In genomic region chr6:36386495-36387439, GRCh38 we compare ENCODE assay signal across 8 cellular contexts. TPM values are rescaled to one million over a fixed set of nuclear protein-coding genes. Genes with fewer than 3 reads are reported as not detected.
A peak's percentile ranks its signal among the peaks of the same experiment; 100 is the strongest.
DNase-seq lines count a peak whose midpoint lies in the region; ATAC-seq and TF ChIP-seq lines count a peak whose summit lies in the region.

No MANE protein-coding gene starts in this region.

- peak overlapping the region; percentile 83 for H2AFZ ChIP-seq in HCT116 (ENCODE audit: low read depth, low read length, poor library complexity, severe bottlenecking)

- H3K9ac ChIP-seq in BLaER1 (peak overlapping the region; percentile 22; the same call in 1 of the 2 replicates), HCT116 (ENCODE audit: low read length) (peak overlapping the region; percentile 50)

- no peak for TF ChIP-seq POLR2A in HCT116 (IDR thresholded peaks at IDR 0.05; ENCODE audit: borderline replicate concordance, extremely low read depth, insufficient read depth, insufficient read length)
- TF ChIP-seq POLR2A in lower leg skin (IDR thresholded peaks at IDR 0.05): no peak

- H3K27ac Mint-ChIP-seq in stimulated activated naive CD8-positive, alpha-beta T cell treated with anti-CD3 and anti-CD28 coated beads, Interleukin-15, Interleukin-2, amounts not matched to agents 100 ng/mL and 50 ng/mL, for 24 hours: peak overlapping the region; percentile 83

- ATAC-seq in HCT116: peak; percentile 65
- no peak for ATAC-seq in GM19023 (IDR thresholded peaks at IDR 0.05; ENCODE audit: unreplicated experiment)

- WGBS in lower leg skin, 2 donors: 0% methylated on average over 33 of the region's 33 CpGs

- H3K27me3 Mint-ChIP-seq in stimulated activated naive CD8-positive, alpha-beta T cell treated with anti-CD3 and anti-CD28 coated beads, Interleukin-15, Interleukin-2, amounts not matched to agents 100 ng/mL and 50 ng/mL, for 24 hours: peaks cover 27% of the 10 kb centered on the region

- H3K9me3 ChIP-seq in BLaER1 (no peaks in the 10 kb centered on the region), HCT116 (ENCODE audit: control insufficient read depth in 1 of 2, insufficient read depth in 1 of 2, low read depth in 1 of 2, low read length in 2 of 2) (no peaks in the 10 kb centered on the region)

- H3K4me2 ChIP-seq in BLaER1 (peak overlapping the region; percentile 90), HCT116 (ENCODE audit: low read length) (peak overlapping the region; percentile 91)

- BruUV-seq in HCT116 (replicated peaks; lab: Mats Ljungman, UMichigan): no TSS peak

- TF ChIP-seq CTCF in HCT116 (IDR thresholded peaks at IDR 0.05 in 2 of 3, conservative IDR thresholded peaks at IDR 0.05 in 1 of 3; ENCODE audit: borderline replicate concordance in 1 of 3, insufficient read depth in 1 of 3, low read depth in 2 of 3, low read length in 2 of 3): peak in 1 of 3 experiments; percentile 11; a peak in 1 of 6 replicates
- no peak for TF ChIP-seq CTCF in lower leg skin (IDR thresholded peaks at IDR 0.05)

- H3K36me3 Mint-ChIP-seq in stimulated activated naive CD8-positive, alpha-beta T cell treated with anti-CD3 and anti-CD28 coated beads, Interleukin-15, Interleukin-2, amounts not matched to agents 100 ng/mL and 50 ng/mL, for 24 hours (ENCODE audit: low read depth): no peaks in the 10 kb centered on the region

- CTCF ChIA-PET in HCT116 (lab: Charles Lee): no interaction called here

- H3K4me3 Mint-ChIP-seq in stimulated activated naive CD8-positive, alpha-beta T cell treated with anti-CD3 and anti-CD28 coated beads, Interleukin-15, Interleukin-2, amounts not matched to agents 100 ng/mL and 50 ng/mL, for 24 hours: peak overlapping the region; percentile 94

- H3K9me3 Mint-ChIP-seq in stimulated activated naive CD8-positive, alpha-beta T cell treated with anti-CD3 and anti-CD28 coated beads, Interleukin-15, Interleukin-2, amounts not matched to agents 100 ng/mL and 50 ng/mL, for 24 hours: no peaks in the 10 kb centered on the region

- no peak overlapping the region for H3K27ac ChIP-seq in BLaER1
- no peak overlapping the region for H3K27ac ChIP-seq in HCT116 (ENCODE audit: low read depth, low read length)

- H3K4me1 ChIP-seq in BLaER1: peaks cover 23% of the 10 kb centered on the region
- H3K4me1 ChIP-seq in HCT116 (ENCODE audit: control insufficient read depth in 1 of 2, insufficient read depth in 2 of 2, low read length in 2 of 2): peaks cover 0 to 20% of the 10 kb centered on the region in 2 experiments; a peak in 2 of 4 replicates

- H3K27me3 ChIP-seq in BLaER1 (peaks cover 53% of the 10 kb centered on the region), HCT116 (ENCODE audit: insufficient read depth, low read length) (no peaks in the 10 kb centered on the region)

- DNase-seq in HCT116 (ENCODE audit: low read depth, low spot score) (no peak), T-helper 9 cell (peak; percentile 5), ecto neural progenitor cell (ENCODE audit: low spot score) (peak; percentile 59), lower leg skin (ENCODE audit: low spot score in 2 of 2) (no peak), cortex of kidney (lab: John Stamatoyannopoulos, UW) (no peak)

- no peak for TF ChIP-seq RAD21 in HCT116 (IDR thresholded peaks at IDR 0.05; ENCODE audit: low read depth)

- RAD21 ChIA-PET in HCT116 (lab: Charles Lee; ENCODE audit: low non-redundant PET in 1 of 2, low total read pairs in 2 of 2, uncharacterized antibody in 2 of 2, unreplicated experiment in 2 of 2): no interaction called here

- peaks cover 21% of the 10 kb centered on the region for H4K20me1 ChIP-seq in BLaER1
- no peaks in the 10 kb centered on the region for H4K20me1 ChIP-seq in HCT116 (ENCODE audit: insufficient read depth)

- H3K79me2 ChIP-seq in HCT116 (ENCODE audit: insufficient read depth, low read length): no peaks in the 10 kb centered on the region

- H3K36me3 ChIP-seq in BLaER1: no peaks in the 10 kb centered on the region
- H3K36me3 ChIP-seq in HCT116 (ENCODE audit: control insufficient read depth in 1 of 2, insufficient read depth in 2 of 2, low read length in 2 of 2): no peaks in the 10 kb centered on the region

- intact Hi-C loops in HCT116 (cut with micrococcal nuclease): no loop called here
- intact Hi-C loops in lower leg skin (cut with DNase I; ENCODE audit: low total_unique reads): no loop called here

- H3K4me3 ChIP-seq in BLaER1 (peak overlapping the region; percentile 62), HCT116 (replicated peaks in 1 of 2; ENCODE audit: low read depth in 1 of 2, low read length in 2 of 2) (peak overlapping the region; percentile 52 to 65), lower leg skin (ENCODE audit: low read depth, poor library complexity, severe bottlenecking) (peak overlapping the region; percentile 39)

- H3K9me2 ChIP-seq in HCT116 (ENCODE audit: insufficient read depth): no peaks in the 10 kb centered on the region

- POLR2A ChIA-PET in HCT116 (lab: Charles Lee): no interaction called here

- peaks cover 21% of the 10 kb centered on the region for H3K4me1 Mint-ChIP-seq in stimulated activated naive CD8-positive, alpha-beta T cell treated with anti-CD3 and anti-CD28 coated beads, Interleukin-15, Interleukin-2, amounts not matched to agents 100 ng/mL and 50 ng/mL, for 24 hours (ENCODE audit: low read depth)

TF ChIP-seq in HCT116, 20 proteins besides CTCF, POLR2A, EP300 and RAD21:
- no peak for TF ChIP-seq EGR1 (IDR thresholded peaks at IDR 0.05; ENCODE audit: low read depth)
- no peak for TF ChIP-seq CBX3 (IDR thresholded peaks at IDR 0.05; ENCODE audit: low read depth)
- TF ChIP-seq ZBTB33 (IDR thresholded peaks at IDR 0.05; ENCODE audit: extremely low read depth, insufficient replicate concordance, low read length): no peak
- TF ChIP-seq MAX (IDR thresholded peaks at IDR 0.05): no peak
- TF ChIP-seq SIN3A (IDR thresholded peaks at IDR 0.05; ENCODE audit: low read depth): no peak
- TF ChIP-seq TCF7L2 (IDR thresholded peaks at IDR 0.05; ENCODE audit: borderline replicate concordance, extremely low read depth, insufficient read depth, insufficient read length): no peak
- no peak for TF ChIP-seq EZH2phosphoT487 (IDR thresholded peaks at IDR 0.05; ENCODE audit: borderline replicate concordance)
- no peak for TF ChIP-seq FOSL1 (IDR thresholded peaks at IDR 0.05; ENCODE audit: low read depth)

RNA-seq across cellular contexts. Expression of gene ETV7, which starts 0.7 kb away (rescaled TPM):
- 1.0 TPM for total RNA-seq in HCT116 (2021; ENCODE audit: unreplicated experiment)
- 0.75 and 1.1 TPM in 2 replicates for polyA plus RNA-seq in HCT116 (2012)
- total RNA-seq in lower leg skin: 10 to 100 TPM; 14.3 to 30.0 (median 15.0) TPM

RNA-seq across cellular contexts. Expression of gene BNIP5, which starts 50.1 kb away (rescaled TPM):
- not detected for total RNA-seq in HCT116 (2021; ENCODE audit: unreplicated experiment)
- polyA plus RNA-seq in HCT116 (2012): not detected in 2 replicates
- not detected for total RNA-seq in lower leg skin

RNA-seq across cellular contexts. Expression of gene PXT1, which starts 55.9 kb away (rescaled TPM):
- 0.17 TPM for total RNA-seq in HCT116 (2021; ENCODE audit: unreplicated experiment)
- polyA plus RNA-seq in HCT116 (2012): 0.12 TPM in 1 of 2 replicates, not detected in the other
- not detected for total RNA-seq in lower leg skin

RNA-seq across cellular contexts. Expression of gene KCTD20, which starts 56.0 kb away (rescaled TPM):
- total RNA-seq in HCT116 (2021; ENCODE audit: unreplicated experiment) (23.7 TPM), lower leg skin (10 to 100 TPM; 48.5 to 84.1 (median 56.8) TPM)
- polyA plus RNA-seq in HCT116 (2012): 12.8 and 14.1 TPM in 2 replicates

Comparison
In these comparisons a context has a peak if more than half of its experiments do, and no peak if none do; other contexts are left out.
1. DNase-seq: peak in T-helper 9 cell (single experiment) and ecto neural progenitor cell (single experiment); none in HCT116 (single experiment), lower leg skin (0 of 2) and cortex of kidney (single experiment).
2. Peak in every context shown above with its lines, with median percentiles within 50 percentile points of each other: H3K4me3 ChIP-seq.